1 cellular context compared by ENCODE assay signal in genomic region chr17:8138672-8139371, GRCh38.
TF ChIP-seq lines count a peak whose summit lies in the region.

No MANE protein-coding gene starts in this region.

TF ChIP-seq in K562, 482 proteins besides CTCF, POLR2A, EP300 and RAD21 (continues in another document):
- TF ChIP-seq, protein P1, sequence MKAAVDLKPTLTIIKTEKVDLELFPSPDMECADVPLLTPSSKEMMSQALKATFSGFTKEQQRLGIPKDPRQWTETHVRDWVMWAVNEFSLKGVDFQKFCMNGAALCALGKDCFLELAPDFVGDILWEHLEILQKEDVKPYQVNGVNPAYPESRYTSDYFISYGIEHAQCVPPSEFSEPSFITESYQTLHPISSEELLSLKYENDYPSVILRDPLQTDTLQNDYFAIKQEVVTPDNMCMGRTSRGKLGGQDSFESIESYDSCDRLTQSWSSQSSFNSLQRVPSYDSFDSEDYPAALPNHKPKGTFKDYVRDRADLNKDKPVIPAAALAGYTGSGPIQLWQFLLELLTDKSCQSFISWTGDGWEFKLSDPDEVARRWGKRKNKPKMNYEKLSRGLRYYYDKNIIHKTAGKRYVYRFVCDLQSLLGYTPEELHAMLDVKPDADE (conservative IDR thresholded peaks at IDR 0.05; ENCODE audit: control insufficient read depth, low read depth, low read length) = 0 out of 2 replicates have a peak, but pooled peaks have one; percentile 63
- TF ChIP-seq, protein P2, sequence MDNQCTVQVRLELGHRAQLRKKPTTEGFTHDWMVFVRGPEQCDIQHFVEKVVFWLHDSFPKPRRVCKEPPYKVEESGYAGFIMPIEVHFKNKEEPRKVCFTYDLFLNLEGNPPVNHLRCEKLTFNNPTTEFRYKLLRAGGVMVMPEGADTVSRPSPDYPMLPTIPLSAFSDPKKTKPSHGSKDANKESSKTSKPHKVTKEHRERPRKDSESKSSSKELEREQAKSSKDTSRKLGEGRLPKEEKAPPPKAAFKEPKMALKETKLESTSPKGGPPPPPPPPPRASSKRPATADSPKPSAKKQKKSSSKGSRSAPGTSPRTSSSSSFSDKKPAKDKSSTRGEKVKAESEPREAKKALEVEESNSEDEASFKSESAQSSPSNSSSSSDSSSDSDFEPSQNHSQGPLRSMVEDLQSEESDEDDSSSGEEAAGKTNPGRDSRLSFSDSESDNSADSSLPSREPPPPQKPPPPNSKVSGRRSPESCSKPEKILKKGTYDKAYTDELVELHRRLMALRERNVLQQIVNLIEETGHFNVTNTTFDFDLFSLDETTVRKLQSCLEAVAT (IDR thresholded peaks at IDR 0.05) = no peak
- 0 out of 2 replicates have a peak, but pooled peaks have one; percentile 39 for TF ChIP-seq ZNF407 (IDR thresholded peaks at IDR 0.05; ENCODE audit: low read depth)
- TF ChIP-seq, protein P3, sequence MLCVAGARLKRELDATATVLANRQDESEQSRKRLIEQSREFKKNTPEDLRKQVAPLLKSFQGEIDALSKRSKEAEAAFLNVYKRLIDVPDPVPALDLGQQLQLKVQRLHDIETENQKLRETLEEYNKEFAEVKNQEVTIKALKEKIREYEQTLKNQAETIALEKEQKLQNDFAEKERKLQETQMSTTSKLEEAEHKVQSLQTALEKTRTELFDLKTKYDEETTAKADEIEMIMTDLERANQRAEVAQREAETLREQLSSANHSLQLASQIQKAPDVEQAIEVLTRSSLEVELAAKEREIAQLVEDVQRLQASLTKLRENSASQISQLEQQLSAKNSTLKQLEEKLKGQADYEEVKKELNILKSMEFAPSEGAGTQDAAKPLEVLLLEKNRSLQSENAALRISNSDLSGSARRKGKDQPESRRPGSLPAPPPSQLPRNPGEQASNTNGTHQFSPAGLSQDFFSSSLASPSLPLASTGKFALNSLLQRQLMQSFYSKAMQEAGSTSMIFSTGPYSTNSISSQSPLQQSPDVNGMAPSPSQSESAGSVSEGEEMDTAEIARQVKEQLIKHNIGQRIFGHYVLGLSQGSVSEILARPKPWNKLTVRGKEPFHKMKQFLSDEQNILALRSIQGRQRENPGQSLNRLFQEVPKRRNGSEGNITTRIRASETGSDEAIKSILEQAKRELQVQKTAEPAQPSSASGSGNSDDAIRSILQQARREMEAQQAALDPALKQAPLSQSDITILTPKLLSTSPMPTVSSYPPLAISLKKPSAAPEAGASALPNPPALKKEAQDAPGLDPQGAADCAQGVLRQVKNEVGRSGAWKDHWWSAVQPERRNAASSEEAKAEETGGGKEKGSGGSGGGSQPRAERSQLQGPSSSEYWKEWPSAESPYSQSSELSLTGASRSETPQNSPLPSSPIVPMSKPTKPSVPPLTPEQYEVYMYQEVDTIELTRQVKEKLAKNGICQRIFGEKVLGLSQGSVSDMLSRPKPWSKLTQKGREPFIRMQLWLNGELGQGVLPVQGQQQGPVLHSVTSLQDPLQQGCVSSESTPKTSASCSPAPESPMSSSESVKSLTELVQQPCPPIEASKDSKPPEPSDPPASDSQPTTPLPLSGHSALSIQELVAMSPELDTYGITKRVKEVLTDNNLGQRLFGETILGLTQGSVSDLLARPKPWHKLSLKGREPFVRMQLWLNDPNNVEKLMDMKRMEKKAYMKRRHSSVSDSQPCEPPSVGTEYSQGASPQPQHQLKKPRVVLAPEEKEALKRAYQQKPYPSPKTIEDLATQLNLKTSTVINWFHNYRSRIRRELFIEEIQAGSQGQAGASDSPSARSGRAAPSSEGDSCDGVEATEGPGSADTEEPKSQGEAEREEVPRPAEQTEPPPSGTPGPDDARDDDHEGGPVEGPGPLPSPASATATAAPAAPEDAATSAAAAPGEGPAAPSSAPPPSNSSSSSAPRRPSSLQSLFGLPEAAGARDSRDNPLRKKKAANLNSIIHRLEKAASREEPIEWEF (CRISPR knock-in tag; IDR thresholded peaks at IDR 0.05) = no peak
- TF ChIP-seq, protein P4, sequence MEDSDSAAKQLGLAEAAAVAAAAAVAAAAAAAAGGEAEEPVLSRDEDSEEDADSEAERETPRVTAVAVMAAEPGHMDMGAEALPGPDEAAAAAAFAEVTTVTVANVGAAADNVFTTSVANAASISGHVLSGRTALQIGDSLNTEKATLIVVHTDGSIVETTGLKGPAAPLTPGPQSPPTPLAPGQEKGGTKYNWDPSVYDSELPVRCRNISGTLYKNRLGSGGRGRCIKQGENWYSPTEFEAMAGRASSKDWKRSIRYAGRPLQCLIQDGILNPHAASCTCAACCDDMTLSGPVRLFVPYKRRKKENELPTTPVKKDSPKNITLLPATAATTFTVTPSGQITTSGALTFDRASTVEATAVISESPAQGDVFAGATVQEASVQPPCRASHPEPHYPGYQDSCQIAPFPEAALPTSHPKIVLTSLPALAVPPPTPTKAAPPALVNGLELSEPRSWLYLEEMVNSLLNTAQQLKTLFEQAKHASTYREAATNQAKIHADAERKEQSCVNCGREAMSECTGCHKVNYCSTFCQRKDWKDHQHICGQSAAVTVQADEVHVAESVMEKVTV (CRISPR knock-in tag; IDR thresholded peaks at IDR 0.05) = peak; percentile 41; the same call in 1 of the 2 replicates
- no peak for TF ChIP-seq HLTF (IDR thresholded peaks at IDR 0.05)
- TF ChIP-seq ZZZ3 (IDR thresholded peaks at IDR 0.05) = no peak
- no peak; the same call in 1 of the 2 replicates for TF ChIP-seq MXI1 (IDR thresholded peaks at IDR 0.05; ENCODE audit: low read depth, low read length)
- TF ChIP-seq NFYB (IDR thresholded peaks at IDR 0.05; ENCODE audit: extremely low read depth, insufficient read length) = no peak
- no peak for TF ChIP-seq TAL1 (IDR thresholded peaks at IDR 0.05)
- TF ChIP-seq SETDB1 (IDR thresholded peaks at IDR 0.05; ENCODE audit: low read length) = no peak
- peak; percentile 94 for TF ChIP-seq LCOR (CRISPR knock-in tag; IDR thresholded peaks at IDR 0.05)
- TF ChIP-seq BCLAF1 (IDR thresholded peaks at IDR 0.05; ENCODE audit: borderline replicate concordance in 1 of 2, control insufficient read depth in 1 of 2, low read depth in 2 of 2, low read length in 1 of 2) = peak in 1 of 2 experiments; percentile 44; a peak in 1 of 4 replicates
- no peak for TF ChIP-seq RERE (CRISPR knock-in tag; IDR thresholded peaks at IDR 0.05; ENCODE audit: borderline replicate concordance)
- TF ChIP-seq MIER1 (IDR thresholded peaks at IDR 0.05; ENCODE audit: low read depth) = peak; percentile 38; the same call in 1 of the 2 replicates
- TF ChIP-seq FOXM1 (IDR thresholded peaks at IDR 0.05; ENCODE audit: low read depth) = no peak
- TF ChIP-seq FOXM1 (CRISPR knock-in tag; IDR thresholded peaks at IDR 0.05; ENCODE audit: low read depth) = no peak
- no peak; the same call in 1 of the 2 replicates for TF ChIP-seq SUPT5H (IDR thresholded peaks at IDR 0.05)
- TF ChIP-seq TCF7 (IDR thresholded peaks at IDR 0.05; ENCODE audit: borderline replicate concordance) = no peak
- TF ChIP-seq ELF2 (CRISPR knock-in tag; IDR thresholded peaks at IDR 0.05) = 0 out of 2 replicates have a peak, but pooled peaks have one; percentile 25
- TF ChIP-seq NBN (IDR thresholded peaks at IDR 0.05; ENCODE audit: low read depth) = peak; percentile 40; the same call in 1 of the 2 replicates
